27 cellular contexts compared by ENCODE assay signal in genomic region chr17:32570081-32570396, GRCh38.
DNase-seq lines count a peak whose midpoint lies in the region; ATAC-seq and TF ChIP-seq lines count a peak whose summit lies in the region.
"Had no signal": no experiment of that assay in that cellular context is flagged by ENCODE, and none has a peak within 500 bp of the region (broad histone marks: within the 10 kb centered on the region; RNA-seq: fewer than 3 reads in every experiment).

No MANE protein-coding gene starts in this region.

- H3K27ac ChIP-seq in BLaER1 (no peak overlapping the region), SJCRH30 (peak overlapping the region; percentile 18), esophagus squamous epithelium (peak overlapping the region; percentile 47 to 86 (median 80)), right cardiac atrium (ENCODE audit: low read length) (no peak overlapping the region)
- H3K27ac ChIP-seq: heart right ventricle, lower lobe of right lung, suprapubic skin had no signal

- no peaks in the 10 kb centered on the region for H3K27me3 Mint-ChIP-seq in activated CD4-positive, alpha-beta memory T cell treated with anti-CD3 and anti-CD28 coated beads, Interleukin-2, amount 10 ng/mL, durations not matched to agents 7 days and 5 days

- no peaks in the 10 kb centered on the region for H3K36me3 ChIP-seq in BLaER1
- no peaks in the 10 kb centered on the region for H3K36me3 ChIP-seq in SJCRH30
- peaks cover 0 to 16% (median 0%) of the 10 kb centered on the region in 3 donors for H3K36me3 ChIP-seq in esophagus squamous epithelium
- H3K36me3 ChIP-seq: lower lobe of right lung had no signal

- H3K27ac Mint-ChIP-seq in activated CD4-positive, alpha-beta memory T cell treated with anti-CD3 and anti-CD28 coated beads, Interleukin-2, amount 10 ng/mL, durations not matched to agents 7 days and 5 days = no peak overlapping the region

- ATAC-seq in GM21423 (IDR thresholded peaks at IDR 0.05; ENCODE audit: unreplicated experiment) = peak; percentile 17
- ATAC-seq in right cardiac atrium = no peak
- ATAC-seq: heart right ventricle, K562, lower lobe of right lung had no signal

- peaks cover 19% of the 10 kb centered on the region for H3K4me1 Mint-ChIP-seq in activated CD4-positive, alpha-beta memory T cell treated with anti-CD3 and anti-CD28 coated beads, Interleukin-2, amount 10 ng/mL, durations not matched to agents 7 days and 5 days

- H3K9me3 ChIP-seq in BLaER1 = no peaks in the 10 kb centered on the region
- no peaks in the 10 kb centered on the region for H3K9me3 ChIP-seq in SJCRH30 (replicated peaks)
- no peaks in the 10 kb centered on the region for H3K9me3 ChIP-seq in esophagus squamous epithelium
- no peaks in the 10 kb centered on the region for H3K9me3 ChIP-seq in right cardiac atrium (ENCODE audit: control insufficient read depth, low read length)
- H3K9me3 ChIP-seq: heart right ventricle, lower lobe of right lung, suprapubic skin had no signal

- no peak for TF ChIP-seq POLR2A in esophagus squamous epithelium (IDR thresholded peaks at IDR 0.05)

- no peak for TF ChIP-seq CTCF in esophagus squamous epithelium (IDR thresholded peaks at IDR 0.05)

- H3K4me1 ChIP-seq in BLaER1 (peaks cover 24% of the 10 kb centered on the region), SJCRH30 (peaks cover 16% of the 10 kb centered on the region), esophagus squamous epithelium (peaks cover 0 to 33% (median 7%) of the 10 kb centered on the region in 3 donors), right cardiac atrium (ENCODE audit: control insufficient read depth, insufficient read depth, low read length) (no peaks in the 10 kb centered on the region)
- H3K4me1 ChIP-seq: heart right ventricle, lower lobe of right lung, suprapubic skin had no signal

- no peak overlapping the region for H3K9ac ChIP-seq in BLaER1

- H3K27me3 ChIP-seq in BLaER1 (no peaks in the 10 kb centered on the region), SJCRH30 (no peaks in the 10 kb centered on the region), esophagus squamous epithelium (no peaks in the 10 kb centered on the region), right cardiac atrium (ENCODE audit: control insufficient read depth, insufficient read depth) (no peaks in the 10 kb centered on the region)
- H3K27me3 ChIP-seq: heart right ventricle, suprapubic skin had no signal

- no peak overlapping the region for H3K4me3 ChIP-seq in BLaER1
- H3K4me3 ChIP-seq in SJCRH30 = no peak overlapping the region
- no peak overlapping the region for H3K4me3 ChIP-seq in esophagus squamous epithelium
- H3K4me3 ChIP-seq in right cardiac atrium (ENCODE audit: low read length) = no peak overlapping the region
- H3K4me3 ChIP-seq: heart right ventricle, K562, lower lobe of right lung, suprapubic skin had no signal

- no peaks in the 10 kb centered on the region for H3K36me3 Mint-ChIP-seq in activated CD4-positive, alpha-beta memory T cell treated with anti-CD3 and anti-CD28 coated beads, Interleukin-2, amount 10 ng/mL, durations not matched to agents 7 days and 5 days (ENCODE audit: low read depth)

- no peaks in the 10 kb centered on the region for H4K20me1 ChIP-seq in BLaER1

- H3K4me2 ChIP-seq in BLaER1 = peak overlapping the region; percentile 68

- DNase-seq in SJCRH30 (no peak), esophagus squamous epithelium (lab: John Stamatoyannopoulos, UW) (no peak), A172 (ENCODE audit: low spot score) (no peak), right cardiac atrium (no peak)
- DNase-seq in stimulated activated CD4-positive, alpha-beta T cell treated with anti-CD3 and anti-CD28 coated beads, Interleukin-4, amount 100 ng/mL, for 24 hours = no peak
- no peak for DNase-seq in activated CD4-positive, alpha-beta memory T cell treated with anti-CD3 and anti-CD28 coated beads, Interleukin-2, amount 10 ng/mL, durations not matched to agents 7 days and 5 days
- DNase-seq: ACHN; activated CD4-positive, CD25-positive, alpha-beta regulatory T cell treated with anti-CD3 and anti-CD28 coated beads, Interleukin-2, amount 50 U/mL, for 72 hours; activated CD8-positive, alpha-beta memory T cell treated with anti-CD3 and anti-CD28 coated beads for 24 hours; activated gamma-delta T cell treated with Interleukin-2 at 50 U/mL for 16 hours; activated T-cell treated with anti-CD3 and anti-CD28 coated beads, Interleukin-2, amount 50 U/mL, for 1 hour; Calu3; DND-41; effector memory CD4-positive, alpha-beta T cell; erythroblast; HCEC 1CT; heart right ventricle; lower lobe of right lung; NCI-H1417; NCI-H2029 treated with DMSO at 0.1 percent for 48 hours; stimulated activated CD4-positive, alpha-beta T cell treated with anti-CD3 and anti-CD28 coated beads, Interleukin-2, amount 100 ng/mL, for 24 hours; T-helper 2 cell had no signal

- intact Hi-C loops in esophagus squamous epithelium (cut with DNase I) = no loop called here
- intact Hi-C loops in right cardiac atrium (cut with DNase I) = no loop called here

- POLR2A ChIA-PET in activated CD4-positive, alpha-beta memory T cell treated with anti-CD3 and anti-CD28 coated beads, Interleukin-2, amount 10 ng/mL, durations not matched to agents 7 days and 5 days (lab: Charles Lee) = interaction anchor here (1.6 kb wide), 1 partner anchor 83 kb away, joined by 3 read pairs; the partner anchor contains the start of gene CDK5R1

- CTCF ChIA-PET in activated CD4-positive, alpha-beta memory T cell treated with anti-CD3 and anti-CD28 coated beads, Interleukin-2, amount 10 ng/mL, durations not matched to agents 7 days and 5 days (lab: Charles Lee) = no interaction called here

- no peak overlapping the region for H3K4me3 Mint-ChIP-seq in activated CD4-positive, alpha-beta memory T cell treated with anti-CD3 and anti-CD28 coated beads, Interleukin-2, amount 10 ng/mL, durations not matched to agents 7 days and 5 days
- H3K4me3 Mint-ChIP-seq: nephron had no signal

- H3K9me3 Mint-ChIP-seq in activated CD4-positive, alpha-beta memory T cell treated with anti-CD3 and anti-CD28 coated beads, Interleukin-2, amount 10 ng/mL, durations not matched to agents 7 days and 5 days = no peaks in the 10 kb centered on the region
- H3K9me3 Mint-ChIP-seq: nephron had no signal

- 88 to 96% methylated on average over 2 of the region's 2 CpGs for WGBS in esophagus squamous epithelium, 2 donors
- WGBS in right cardiac atrium = 89% methylated on average over 2 of the region's 2 CpGs

Comparison
In these comparisons a context has a peak if more than half of its experiments do, and no peak if none do; other contexts are left out.
1. H3K27ac ChIP-seq: peak in SJCRH30 (single experiment) and esophagus squamous epithelium (4 of 4); none in BLaER1 (single experiment) and right cardiac atrium (single experiment).